In the genomic region with DNA sequence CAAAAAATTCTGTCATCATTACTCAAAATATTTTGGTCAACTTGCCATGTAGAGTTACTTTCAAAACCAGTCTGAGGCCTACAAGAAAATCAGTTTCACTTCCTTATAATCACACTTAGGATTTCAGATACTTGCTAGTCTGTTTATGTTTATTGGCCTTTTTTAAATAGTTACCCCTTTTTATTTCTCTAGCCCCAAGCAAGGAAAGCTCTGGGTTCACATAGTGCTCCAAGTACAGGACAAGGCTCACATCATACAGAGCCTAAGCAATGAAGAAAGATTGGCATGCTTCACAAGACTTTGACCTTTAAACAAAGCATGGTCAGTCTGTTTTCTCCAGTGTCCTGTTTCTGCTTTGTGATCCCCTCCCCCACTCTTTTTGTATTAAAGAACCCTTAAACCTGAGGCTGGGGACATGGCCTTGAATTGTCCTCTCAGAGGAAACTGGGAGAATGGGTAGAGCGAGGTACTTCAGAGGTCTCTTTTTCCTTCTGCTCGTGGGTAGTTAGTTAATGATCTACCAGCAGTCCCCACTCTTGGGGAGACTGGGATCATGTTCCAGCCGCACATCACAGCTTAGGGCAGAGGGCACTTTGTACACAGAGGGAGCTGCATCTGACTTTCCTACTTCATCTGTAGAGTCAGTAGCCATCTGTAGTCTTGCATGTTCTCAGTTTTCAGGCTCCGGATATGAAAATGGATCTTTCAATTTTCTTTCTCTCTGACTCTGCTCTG, we compare ENCODE assay signal across 10 cellular contexts. TPM values are rescaled to one million over a fixed set of nuclear protein-coding genes. Genes with fewer than 3 reads are reported as not detected.
DNase-seq lines count a peak whose midpoint lies in the region; ATAC-seq and TF ChIP-seq lines count a peak whose summit lies in the region.
"Had no signal": no experiment of that assay in that cellular context is flagged by ENCODE, and none has a peak within 500 bp of the region (broad histone marks: within the 10 kb centered on the region; RNA-seq: fewer than 3 reads in every experiment).

No MANE protein-coding gene starts in this region.

- CTCF ChIA-PET in RWPE1 (lab: Yijun Ruan, JAX), result interaction anchor here (0.5 kb wide), 1 partner anchor 69 kb away, joined by 6 read pairs; no protein-coding TSS in a partner anchor

- H3K27me3 ChIP-seq in right lobe of liver, result no peaks in the 10 kb centered on the region
- no peaks in the 10 kb centered on the region for H3K27me3 ChIP-seq in vagina
- no peaks in the 10 kb centered on the region for H3K27me3 ChIP-seq in adrenal gland
- H3K27me3 ChIP-seq: heart right ventricle had no signal

- TF ChIP-seq POLR2A in right lobe of liver (IDR thresholded peaks at IDR 0.05), result peak; percentile 53
- no peak for TF ChIP-seq POLR2A in vagina (IDR thresholded peaks at IDR 0.05)
- TF ChIP-seq POLR2A in adrenal gland (IDR thresholded peaks at IDR 0.05), result no peak

- TF ChIP-seq CTCF in GM20000 (IDR thresholded peaks at IDR 0.05; ENCODE audit: extremely low read depth, missing control alignments), result no peak
- TF ChIP-seq CTCF in right lobe of liver (IDR thresholded peaks at IDR 0.05), result no peak
- TF ChIP-seq CTCF in vagina (IDR thresholded peaks at IDR 0.05), result no peak
- no peak for TF ChIP-seq CTCF in adrenal gland (IDR thresholded peaks at IDR 0.05)
- TF ChIP-seq CTCF in RWPE1 (conservative IDR thresholded peaks at IDR 0.05; ENCODE audit: low read depth), result no peak

- peak overlapping the region in 1 of 3 donors; percentile 10 for H3K4me3 ChIP-seq in right lobe of liver
- no peak overlapping the region for H3K4me3 ChIP-seq in vagina
- H3K4me3 ChIP-seq in adrenal gland, result no peak overlapping the region
- H3K4me3 ChIP-seq: heart right ventricle had no signal

- peaks cover 0 to 50% (median 18%) of the 10 kb centered on the region in 4 donors for H3K4me1 ChIP-seq in right lobe of liver
- H3K4me1 ChIP-seq in vagina, result no peaks in the 10 kb centered on the region
- H3K4me1 ChIP-seq in adrenal gland (replicated peaks in 1 of 2), result peaks cover 0 to 28% of the 10 kb centered on the region in 2 donors

- H3K9me3 ChIP-seq in right lobe of liver (no peaks in the 10 kb centered on the region), vagina (no peaks in the 10 kb centered on the region), adrenal gland (replicated peaks in 1 of 3) (no peaks in the 10 kb centered on the region)
- H3K9me3 ChIP-seq: heart right ventricle had no signal

- peak; percentile 92 to 96 (median 94) for ATAC-seq in right lobe of liver
- ATAC-seq: activated naive CD4-positive, alpha-beta T cell treated with anti-CD3 and anti-CD28 coated beads, Interleukin-2, amount 50 U/mL, for 72 hours had no signal

- 21% methylated on average over 4 of the region's 4 CpGs for WGBS in right lobe of liver (ENCODE audit: insufficient coverage, low coverage, low lambda C conversion rate, missing lambda C conversion rate)
- 72 to 79% (median 77%) methylated on average over 4 of the region's 4 CpGs for WGBS in adrenal gland, 4 donors

- H3K27ac ChIP-seq in right lobe of liver, result peak overlapping the region; percentile 29 to 81 (median 79)
- no peak overlapping the region for H3K27ac ChIP-seq in vagina
- peak overlapping the region in 2 of 5 donors; percentile 50 to 54 for H3K27ac ChIP-seq in adrenal gland
- H3K27ac ChIP-seq in RWPE1, result no peak overlapping the region

- intact Hi-C loops in right lobe of liver (cut with DNase I), result no loop called here
- intact Hi-C loops in vagina (cut with DNase I), result no loop called here
- intact Hi-C loops in adrenal gland (cut with DNase I), result no loop called here

- POLR2A ChIA-PET in RWPE1 (lab: Yijun Ruan, JAX; ENCODE audit: low non-redundant PET), result no interaction called here

- H3K36me3 ChIP-seq in right lobe of liver (no peaks in the 10 kb centered on the region), vagina (no peaks in the 10 kb centered on the region), adrenal gland (replicated peaks in 1 of 2) (no peaks in the 10 kb centered on the region)
- H3K36me3 ChIP-seq: heart right ventricle had no signal

- DNase-seq in CD1c-positive myeloid dendritic cell (ENCODE audit: extremely low spot score), result peak; percentile 63
- peak; percentile 42 for DNase-seq in GM20000 (ENCODE audit: low spot score)
- DNase-seq in NOMO-1 (lab: John Stamatoyannopoulos, UW; ENCODE audit: unreplicated experiment in 2 of 2), result peak; percentile 76 to 87
- DNase-seq in right lobe of liver, result peak; percentile 44 to 81 (median 67)
- no peak for DNase-seq in vagina (ENCODE audit: extremely low spot score in 2 of 2)
- DNase-seq in adrenal gland, result no peak
- no peak for DNase-seq in RWPE1 (ENCODE audit: low spot score)
- no peak for DNase-seq in DMS153 treated with DMSO at 0.1 percent for 48 hours (lab: John Stamatoyannopoulos, UW; ENCODE audit: unreplicated experiment)
- DNase-seq: heart right ventricle had no signal

RNA-seq across cellular contexts. Expression of a gene that starts 30.6 kb away (rescaled TPM):
- total RNA-seq in right lobe of liver (10 to 100 TPM; 27.4 to 64.6 (median 45.7) TPM), vagina (24.3 TPM), adrenal gland (10 to 100 TPM; 15.2 to 35.2 (median 26.6) TPM)
- 10 to 100 TPM; 15.5 to 59.5 (median 17.7) TPM for polyA plus RNA-seq in adrenal gland

RNA-seq across cellular contexts. Expression of a gene that starts 54.9 kb away (rescaled TPM):
- under 1 TPM in 1 of 6 experiments, not detected in 5; 0.29 TPM for total RNA-seq in right lobe of liver
- total RNA-seq in vagina, result 2.9 TPM
- under 1 TPM in 2 of 8 donors, not detected in 6; 0.34 to 0.50 TPM for total RNA-seq in adrenal gland
- polyA plus RNA-seq in adrenal gland, result under 1 TPM in 1 of 3 donors, not detected in 2; 0.27 TPM
- total RNA-seq: activated naive CD4-positive, alpha-beta T cell treated with anti-CD3 and anti-CD28 coated beads, Interleukin-2, amount 50 U/mL, for 72 hours; heart right ventricle had no signal

Comparison
In these comparisons a context has a peak if more than half of its experiments do, and no peak if none do; other contexts are left out.
1. DNase-seq: peak in CD1c-positive myeloid dendritic cell (single experiment), GM20000 (single experiment), NOMO-1 (2 of 2) and right lobe of liver (3 of 3); none in vagina (0 of 2), adrenal gland (0 of 7), RWPE1 (single experiment) and DMS153 treated with DMSO at 0.1 percent for 48 hours (single experiment).
2. H3K27ac ChIP-seq: peak in right lobe of liver (3 of 3); none in vagina (single experiment) and RWPE1 (single experiment).